In the genomic region with DNA sequence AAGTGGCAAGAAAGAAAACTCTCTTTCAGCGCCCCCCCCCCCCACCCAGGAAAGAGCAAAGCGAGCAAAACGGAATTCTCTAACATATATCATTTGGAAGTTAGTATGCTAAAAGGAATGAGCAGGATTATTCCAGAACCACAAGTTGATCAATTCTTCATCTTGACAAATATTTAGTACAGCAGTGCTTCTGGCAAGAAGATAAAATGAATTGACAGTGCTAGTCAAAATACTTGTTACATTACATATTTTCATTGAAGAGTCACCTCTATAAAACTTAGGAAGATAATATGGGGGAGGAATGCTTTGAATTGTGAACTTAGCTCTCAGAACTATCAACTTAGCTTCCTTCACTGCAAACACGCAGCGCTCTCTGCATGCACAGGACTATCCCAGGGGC, we compare ENCODE assay signal across 25 cellular contexts.
DNase-seq lines count a peak whose midpoint lies in the region; ATAC-seq and TF ChIP-seq lines count a peak whose summit lies in the region.
"Had no signal": no experiment of that assay in that cellular context is flagged by ENCODE, and none has a peak within 500 bp of the region (broad histone marks: within the 10 kb centered on the region; RNA-seq: fewer than 3 reads in every experiment).

No MANE protein-coding gene starts in this region.

- H2AK5ac ChIP-seq in IMR-90 (ENCODE audit: low read depth, low read length): no peak overlapping the region

- CTCF ChIA-PET in IMR-90 (lab: Yijun Ruan, JAX): no interaction called here

- no peaks in the 10 kb centered on the region for H4K20me1 ChIP-seq in IMR-90 (ENCODE audit: insufficient read depth, low read length)

- no peak for TF ChIP-seq RAD21 in IMR-90 (IDR thresholded peaks at IDR 0.05; ENCODE audit: low read length)

- POLR2A ChIA-PET in IMR-90 (lab: Charles Lee; ENCODE audit: unreplicated experiment): no interaction called here

- no peak overlapping the region for H2BK120ac ChIP-seq in IMR-90 (ENCODE audit: low read depth, low read length)

- H3K4me3 Mint-ChIP-seq in activated T-helper 17 cell treated with anti-CD3 and anti-CD28 coated beads, Interleukin-2, amount 50 U/mL, for 72 hours: no peak overlapping the region
- H3K4me3 Mint-ChIP-seq: CD14-positive monocyte; CD8-positive, alpha-beta memory T cell had no signal

- no peaks in the 10 kb centered on the region for H3K79me1 ChIP-seq in IMR-90 (ENCODE audit: low read depth in 1 of 2, low read length in 2 of 2)

- no peak overlapping the region for H3K23ac ChIP-seq in IMR-90 (ENCODE audit: low read depth, low read length)

- no peak overlapping the region for H3K4ac ChIP-seq in IMR-90 (ENCODE audit: low read depth, low read length)

- H4K91ac ChIP-seq in IMR-90 (ENCODE audit: insufficient read depth, low read depth, low read length): no peak overlapping the region

- TF ChIP-seq CTCF in IMR-90 (conservative IDR thresholded peaks at IDR 0.05; ENCODE audit: low read depth, low read length) (no peak), lower lobe of right lung (IDR thresholded peaks at IDR 0.05) (no peak)

- no peak overlapping the region for H3K4me2 ChIP-seq in IMR-90 (ENCODE audit: low read depth, low read length)
- H3K4me2 ChIP-seq: A549 had no signal

- no peaks in the 10 kb centered on the region for H3K9me3 Mint-ChIP-seq in activated T-helper 17 cell treated with anti-CD3 and anti-CD28 coated beads, Interleukin-2, amount 50 U/mL, for 72 hours

- in situ Hi-C loops in IMR-90 (cut with MboI; ENCODE audit: low sequenced_read_pairs): no loop called here

- H3K14ac ChIP-seq in IMR-90 (replicated peaks; ENCODE audit: low read depth, low read length): no peak overlapping the region

- no peak for ATAC-seq in IMR-90 (ENCODE audit: low read depth)
- ATAC-seq in lower lobe of right lung: no peak
- no peak for ATAC-seq in activated T-helper 17 cell treated with anti-CD3 and anti-CD28 coated beads, Interleukin-2, amount 50 U/mL, for 72 hours (replicated peaks)
- ATAC-seq: A549, HepG2, Panc1 had no signal

- WGBS in IMR-90 (ENCODE audit: extremely low coverage in 2 of 2, insufficient read length in 1 of 2), 2 experiments: no CpG with 5 or more reads among the region's 5 CpGs

- H4K8ac ChIP-seq in IMR-90 (ENCODE audit: low read depth in 2 of 2, low read length in 2 of 2): no peak overlapping the region

- no peak overlapping the region for H2BK5ac ChIP-seq in IMR-90 (ENCODE audit: low read depth, low read length, poor library complexity, severe bottlenecking)

- no peaks in the 10 kb centered on the region for H3K9me1 ChIP-seq in IMR-90 (ENCODE audit: insufficient read depth, low read length)

- no peak for TF ChIP-seq POLR2A in IMR-90 (IDR thresholded peaks at IDR 0.05; ENCODE audit: low read depth, low read length)

- H2AK9ac ChIP-seq in IMR-90 (replicated peaks; ENCODE audit: low read depth, low read length, poor library complexity): no peak overlapping the region

- no peak overlapping the region for H2BK15ac ChIP-seq in IMR-90 (ENCODE audit: low read depth, low read length)

- H3K27ac ChIP-seq in IMR-90 (ENCODE audit: insufficient read depth, low read length): no peak overlapping the region
- no peak overlapping the region for H3K27ac ChIP-seq in lower lobe of right lung
- H3K27ac ChIP-seq: A549, RWPE1 had no signal

- H3K9ac ChIP-seq in IMR-90 (ENCODE audit: low read depth, low read length): no peak overlapping the region

- intact Hi-C loops in IMR-90 (cut with micrococcal nuclease): no loop called here
- intact Hi-C loops in lower lobe of right lung (cut with DNase I): no loop called here

- H3K4me3 ChIP-seq in IMR-90 (ENCODE audit: insufficient read depth, low read depth, low read length) (no peak overlapping the region), lower lobe of right lung (no peak overlapping the region)
- H3K4me3 ChIP-seq: A549, MG63 had no signal

- H3K36me3 ChIP-seq in IMR-90 (ENCODE audit: control insufficient read depth, insufficient read depth, low read length): no peaks in the 10 kb centered on the region
- H3K36me3 ChIP-seq in lower lobe of right lung: no peaks in the 10 kb centered on the region
- H3K36me3 ChIP-seq: BE2C, MG63 had no signal

- dilution Hi-C loops in IMR-90 (cut with HindIII; ENCODE audit: low sequenced_read_pairs, unreplicated experiment): no loop called here

- no peak overlapping the region for H3K18ac ChIP-seq in IMR-90 (ENCODE audit: low read depth, low read length)

- H2AFZ ChIP-seq in IMR-90 (replicated peaks; ENCODE audit: low read length, poor library complexity): no peak overlapping the region

- H3K9me3 ChIP-seq in IMR-90 (ENCODE audit: control insufficient read depth, insufficient read depth, low read length) (peaks cover 4% of the 10 kb centered on the region; the same call in 1 of the 2 replicates), lower lobe of right lung (no peaks in the 10 kb centered on the region)
- H3K9me3 ChIP-seq: A549, BE2C had no signal

- H3K4me1 ChIP-seq in IMR-90 (ENCODE audit: control insufficient read depth, insufficient read depth, low read length) (no peaks in the 10 kb centered on the region), lower lobe of right lung (no peaks in the 10 kb centered on the region)
- H3K4me1 ChIP-seq: A549 had no signal

- no peaks in the 10 kb centered on the region for H3K4me1 Mint-ChIP-seq in activated T-helper 17 cell treated with anti-CD3 and anti-CD28 coated beads, Interleukin-2, amount 50 U/mL, for 72 hours
- H3K4me1 Mint-ChIP-seq: CD14-positive monocyte; CD8-positive, alpha-beta memory T cell had no signal

- H3K27me3 ChIP-seq in IMR-90 (ENCODE audit: control insufficient read depth, insufficient read depth, low read length): no peaks in the 10 kb centered on the region
- no peaks in the 10 kb centered on the region for H3K27me3 ChIP-seq in lower lobe of right lung (ENCODE audit: low read depth)
- H3K27me3 ChIP-seq: BE2C, MG63 had no signal

- no peak overlapping the region for H4K5ac ChIP-seq in IMR-90 (ENCODE audit: low read depth, low read length)

- no peak overlapping the region for H3K56ac ChIP-seq in IMR-90 (ENCODE audit: extremely low read depth, insufficient read depth, low read length)

- no peak overlapping the region for H3K27ac Mint-ChIP-seq in activated T-helper 17 cell treated with anti-CD3 and anti-CD28 coated beads, Interleukin-2, amount 50 U/mL, for 72 hours
- H3K27ac Mint-ChIP-seq: CD14-positive monocyte; CD8-positive, alpha-beta memory T cell had no signal

- H2BK20ac ChIP-seq in IMR-90 (ENCODE audit: low read depth, low read length): no peak overlapping the region

- H3K36me3 Mint-ChIP-seq in activated T-helper 17 cell treated with anti-CD3 and anti-CD28 coated beads, Interleukin-2, amount 50 U/mL, for 72 hours (ENCODE audit: low read depth): no peaks in the 10 kb centered on the region
- H3K36me3 Mint-ChIP-seq: CD14-positive monocyte; CD8-positive, alpha-beta memory T cell had no signal

- DNase-seq in EH (ENCODE audit: low read depth): peak; percentile 10
- DNase-seq in IMR-90: peak; percentile 28
- DNase-seq in amniotic epithelial cell (ENCODE audit: low read depth): peak; percentile 46
- peak; percentile 24 for DNase-seq in iris pigment epithelial cell (ENCODE audit: low read depth)
- DNase-seq in lower lobe of right lung: no peak
- DNase-seq in stimulated activated CD4-positive, alpha-beta T cell treated with anti-CD3 and anti-CD28 coated beads, Interleukin-4, amount 100 ng/mL, for 1 hour: no peak
- DNase-seq in putamen (ENCODE audit: low spot score): no peak
- DNase-seq: BE2C; CD8-positive, alpha-beta memory T cell; DMS 273 treated with DMSO at 0.1 percent for 48 hours; DMS79; KBM-7; MG63; NCI-H1105 treated with DMSO at 0.1 percent for 48 hours; NCI-H146; NCI-H2029; NCI-H446 treated with DMSO at 0.1 percent for 48 hours; NCI-H526 treated with DMSO at 0.1 percent for 48 hours; SHP77 treated with DMSO at 0.1 percent for 48 hours had no signal

- BruUV-seq in IMR-90 (replicated peaks; lab: Mats Ljungman, UMichigan): no TSS peak

- no peaks in the 10 kb centered on the region for H3K27me3 Mint-ChIP-seq in activated T-helper 17 cell treated with anti-CD3 and anti-CD28 coated beads, Interleukin-2, amount 50 U/mL, for 72 hours

TF ChIP-seq in IMR-90, 13 proteins besides CTCF, POLR2A, EP300 and RAD21:
- TF ChIP-seq NFE2L2 (IDR thresholded peaks at IDR 0.05; ENCODE audit: low read depth, low read length) (no peak), CEBPB (IDR thresholded peaks at IDR 0.05; ENCODE audit: low read depth, low read length) (no peak), SMC3 (IDR thresholded peaks at IDR 0.05; ENCODE audit: low read depth, low read length) (no peak), MAZ (IDR thresholded peaks at IDR 0.05; ENCODE audit: borderline replicate concordance, low read depth, low read length) (no peak), MXI1 (IDR thresholded peaks at IDR 0.05; ENCODE audit: borderline replicate concordance, low read depth, low read length) (no peak), MAFK (IDR thresholded peaks at IDR 0.05; ENCODE audit: low read depth, low read length) (no peak), FOS (IDR thresholded peaks at IDR 0.05; ENCODE audit: low read depth, low read length) (no peak), BHLHE40 (IDR thresholded peaks at IDR 0.05; ENCODE audit: low read depth, low read length) (no peak), CHD1 (IDR thresholded peaks at IDR 0.05; ENCODE audit: low read depth, low read length) (no peak), RCOR1 (IDR thresholded peaks at IDR 0.05; ENCODE audit: insufficient replicate concordance, low read length) (no peak)
- TF ChIP-seq, protein P1, sequence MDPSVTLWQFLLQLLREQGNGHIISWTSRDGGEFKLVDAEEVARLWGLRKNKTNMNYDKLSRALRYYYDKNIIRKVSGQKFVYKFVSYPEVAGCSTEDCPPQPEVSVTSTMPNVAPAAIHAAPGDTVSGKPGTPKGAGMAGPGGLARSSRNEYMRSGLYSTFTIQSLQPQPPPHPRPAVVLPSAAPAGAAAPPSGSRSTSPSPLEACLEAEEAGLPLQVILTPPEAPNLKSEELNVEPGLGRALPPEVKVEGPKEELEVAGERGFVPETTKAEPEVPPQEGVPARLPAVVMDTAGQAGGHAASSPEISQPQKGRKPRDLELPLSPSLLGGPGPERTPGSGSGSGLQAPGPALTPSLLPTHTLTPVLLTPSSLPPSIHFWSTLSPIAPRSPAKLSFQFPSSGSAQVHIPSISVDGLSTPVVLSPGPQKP (IDR thresholded peaks at IDR 0.05; ENCODE audit: borderline replicate concordance, low read depth, low read length): no peak
- TF ChIP-seq, protein P2, sequence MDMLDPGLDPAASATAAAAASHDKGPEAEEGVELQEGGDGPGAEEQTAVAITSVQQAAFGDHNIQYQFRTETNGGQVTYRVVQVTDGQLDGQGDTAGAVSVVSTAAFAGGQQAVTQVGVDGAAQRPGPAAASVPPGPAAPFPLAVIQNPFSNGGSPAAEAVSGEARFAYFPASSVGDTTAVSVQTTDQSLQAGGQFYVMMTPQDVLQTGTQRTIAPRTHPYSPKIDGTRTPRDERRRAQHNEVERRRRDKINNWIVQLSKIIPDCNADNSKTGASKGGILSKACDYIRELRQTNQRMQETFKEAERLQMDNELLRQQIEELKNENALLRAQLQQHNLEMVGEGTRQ (IDR thresholded peaks at IDR 0.05; ENCODE audit: low read depth, low read length): no peak

Comparison
In these comparisons a context has a peak if more than half of its experiments do, and no peak if none do; other contexts are left out.
1. DNase-seq: peak in EH (single experiment), IMR-90 (single experiment), amniotic epithelial cell (single experiment) and iris pigment epithelial cell (single experiment); none in lower lobe of right lung (single experiment), stimulated activated CD4-positive, alpha-beta T cell treated with anti-CD3 and anti-CD28 coated beads, Interleukin-4, amount 100 ng/mL, for 1 hour (single experiment) and putamen (single experiment).